ENCODE assay signal across 9 cellular contexts in genomic region chr6:89022747-89023289, GRCh38. TPM values are rescaled to one million over a fixed set of nuclear protein-coding genes. Genes with fewer than 3 reads are reported as not detected.
DNase-seq lines count a peak whose midpoint lies in the region; ATAC-seq and TF ChIP-seq lines count a peak whose summit lies in the region.
"Had no signal": no experiment of that assay in that cellular context is flagged by ENCODE, and none has a peak within 500 bp of the region (broad histone marks: within the 10 kb centered on the region; RNA-seq: fewer than 3 reads in every experiment).

No MANE protein-coding gene starts in this region.

- no peaks in the 10 kb centered on the region for H3K36me3 Mint-ChIP-seq in brain
- H3K36me3 Mint-ChIP-seq in stimulated activated memory B cell treated with anti-CD40 and anti-IgM and Interleukin-4, amounts not matched to agents 10 μg/mL and 1 μg/mL and 100 μg/mL, for 72 hours = no peaks in the 10 kb centered on the region

- H3K4me1 Mint-ChIP-seq in brain = peaks cover 26% of the 10 kb centered on the region
- no peaks in the 10 kb centered on the region for H3K4me1 Mint-ChIP-seq in stimulated activated memory B cell treated with anti-CD40 and anti-IgM and Interleukin-4, amounts not matched to agents 10 μg/mL and 1 μg/mL and 100 μg/mL, for 72 hours

- CTCF ChIA-PET in HEK293 (lab: Yijun Ruan, JAX) (interaction anchor here (0.6 to 0.7 kb wide), 2 partner anchors 1191 to 1723 kb away, joined by 3 read pairs; no protein-coding TSS in a partner anchor), GM10248 (lab: Yijun Ruan, JAX) (no interaction called here)

- H3K4me3 ChIP-seq in HEK293 (ENCODE audit: low read depth, low read length) (no peak overlapping the region), skin epidermis (no peak overlapping the region)

- H3K27ac ChIP-seq in HEK293 (ENCODE audit: extremely low read depth, low read depth, low read length) = no peak overlapping the region
- H3K27ac ChIP-seq in skin epidermis = peak overlapping the region in 13 of 21 experiments; percentile 22 to 82 (median 66)
- H3K27ac ChIP-seq: neutrophil had no signal

- H3K4me3 Mint-ChIP-seq in brain = no peak overlapping the region
- no peak overlapping the region for H3K4me3 Mint-ChIP-seq in stimulated activated memory B cell treated with anti-CD40 and anti-IgM and Interleukin-4, amounts not matched to agents 10 μg/mL and 1 μg/mL and 100 μg/mL, for 72 hours

- no peak for TF ChIP-seq CTCF in HEK293 (tag by site-specific recombination; IDR thresholded peaks at IDR 0.05)
- no peak for TF ChIP-seq CTCF in brain (conservative IDR thresholded peaks at IDR 0.05)
- no peak for TF ChIP-seq CTCF in GM10248 (IDR thresholded peaks at IDR 0.05; ENCODE audit: control extremely low read depth, extremely low read depth, low read depth, missing control alignments)

- ATAC-seq in HG03039 (IDR thresholded peaks at IDR 0.05; ENCODE audit: unreplicated experiment) (no peak), GM21619 (IDR thresholded peaks at IDR 0.05; ENCODE audit: unreplicated experiment) (no peak)
- no peak for ATAC-seq in stimulated activated memory B cell treated with anti-CD40 and anti-IgM and Interleukin-4, amounts not matched to agents 10 μg/mL and 1 μg/mL and 100 μg/mL, for 72 hours

- H3K27ac Mint-ChIP-seq in brain = peak overlapping the region in 3 of 5 experiments; percentile 40 to 80 (median 45)
- H3K27ac Mint-ChIP-seq in stimulated activated memory B cell treated with anti-CD40 and anti-IgM and Interleukin-4, amounts not matched to agents 10 μg/mL and 1 μg/mL and 100 μg/mL, for 72 hours = no peak overlapping the region

- no peaks in the 10 kb centered on the region for H3K4me1 ChIP-seq in HEK293 (ENCODE audit: control insufficient read depth, insufficient read depth, low read length)

- no peaks in the 10 kb centered on the region for H3K27me3 Mint-ChIP-seq in brain
- peaks cover 6% of the 10 kb centered on the region for H3K27me3 Mint-ChIP-seq in stimulated activated memory B cell treated with anti-CD40 and anti-IgM and Interleukin-4, amounts not matched to agents 10 μg/mL and 1 μg/mL and 100 μg/mL, for 72 hours

- no peaks in the 10 kb centered on the region for H3K36me3 ChIP-seq in HEK293 (ENCODE audit: control insufficient read depth in 2 of 2, insufficient read depth in 1 of 2, low read length in 2 of 2)
- H3K36me3 ChIP-seq: neutrophil had no signal

- no peaks in the 10 kb centered on the region for H3K9me3 ChIP-seq in HEK293 (ENCODE audit: control insufficient read depth, insufficient read depth, low read depth, low read length)
- H3K9me3 ChIP-seq: neutrophil had no signal

- POLR2A ChIA-PET in HEK293 (lab: Yijun Ruan, JAX) (interaction anchor here (1.2 kb wide), 1 partner anchor 58 kb away, joined by 3 read pairs; the partner anchor contains the start of gene PNRC1), GM10248 (lab: Yijun Ruan, JAX) (no interaction called here)

- DNase-seq in iris pigment epithelial cell (ENCODE audit: low read depth) = peak; percentile 69
- no peak for DNase-seq in GM10248 (ENCODE audit: extremely low spot score)

- peaks cover 0 to 2% (median 0%) of the 10 kb centered on the region in 5 experiments for H3K9me3 Mint-ChIP-seq in brain
- no peaks in the 10 kb centered on the region for H3K9me3 Mint-ChIP-seq in stimulated activated memory B cell treated with anti-CD40 and anti-IgM and Interleukin-4, amounts not matched to agents 10 μg/mL and 1 μg/mL and 100 μg/mL, for 72 hours

TF ChIP-seq in HEK293, 187 proteins besides CTCF, POLR2A, EP300 and RAD21:
- no peak for TF ChIP-seq ZBTB49 (tag by site-specific recombination; IDR thresholded peaks at IDR 0.05; ENCODE audit: low read depth)
- TF ChIP-seq ZNF558 (tag by site-specific recombination; IDR thresholded peaks at IDR 0.05) = no peak
- peak; percentile 70 for TF ChIP-seq PRDM6 (tag by site-specific recombination; IDR thresholded peaks at IDR 0.05)
- TF ChIP-seq REST (tag by site-specific recombination; IDR thresholded peaks at IDR 0.05) = no peak
- no peak for TF ChIP-seq ZNF155 (tag by site-specific recombination; IDR thresholded peaks at IDR 0.05)
- TF ChIP-seq GFI1B (tag by site-specific recombination; IDR thresholded peaks at IDR 0.05) = 0 out of 2 replicates have a peak, but pooled peaks have one; percentile 57
- TF ChIP-seq ZNF677 (tag by site-specific recombination; IDR thresholded peaks at IDR 0.05) = peak; percentile 29; the same call in 1 of the 2 replicates

RNA-seq across cellular contexts. Expression of gene PNRC1, which starts 57.7 kb away (rescaled TPM):
- polyA plus RNA-seq in brain (ENCODE audit: insufficient read depth, low read depth, low replicate concordance) = 100 TPM

RNA-seq across cellular contexts. Expression of gene RNGTT, which starts 59.4 kb away (rescaled TPM):
- polyA plus RNA-seq in brain (ENCODE audit: insufficient read depth, low read depth, low replicate concordance) = 12.7 TPM
